7 cellular contexts compared by ENCODE assay signal in the genomic region with DNA sequence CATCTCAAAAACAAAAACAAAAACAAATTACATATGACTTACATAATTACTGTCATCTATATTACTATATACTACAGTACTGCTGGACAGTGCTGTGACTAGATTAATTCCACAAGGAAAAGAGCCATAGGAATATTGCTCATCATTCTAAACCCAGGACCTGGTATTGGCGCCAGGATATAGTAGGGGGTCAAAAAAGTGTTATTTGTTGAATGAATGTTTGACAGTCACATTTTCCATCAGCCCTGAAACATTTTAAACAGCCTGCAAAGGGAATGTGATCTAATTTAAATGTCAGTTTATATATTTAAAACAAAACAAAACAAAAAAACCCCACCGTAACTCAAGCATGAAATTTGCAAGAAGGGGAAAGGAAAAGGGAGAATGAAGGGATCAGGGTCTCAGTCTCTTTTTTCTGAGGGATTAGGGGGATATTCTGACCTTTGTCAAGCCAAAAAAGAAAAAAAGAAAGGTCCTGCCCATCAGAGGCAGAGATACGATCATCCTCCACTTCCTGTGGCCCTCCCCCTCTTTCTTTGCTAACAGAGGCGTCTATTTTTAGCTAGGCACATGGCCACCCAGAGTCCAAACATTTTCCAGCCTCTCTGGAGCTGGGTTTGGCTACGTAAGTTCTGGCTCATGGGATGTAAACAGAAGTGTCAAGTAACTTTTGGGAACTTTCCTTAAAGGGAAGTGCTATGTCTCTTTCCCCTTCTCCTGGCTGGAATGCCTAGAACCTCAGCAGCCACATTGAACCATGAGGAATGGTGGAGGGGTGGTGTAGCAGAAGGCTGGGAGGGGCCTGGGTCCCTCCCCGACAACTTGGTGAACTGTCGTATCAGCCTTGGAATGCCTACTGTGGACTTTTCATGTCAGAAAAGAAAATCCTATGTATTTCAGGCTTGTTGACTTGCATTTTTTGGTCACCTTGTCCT. TPM values are rescaled to one million over a fixed set of nuclear protein-coding genes. Genes with fewer than 3 reads are reported as not detected.
DNase-seq lines count a peak whose midpoint lies in the region; ATAC-seq, FAIRE-seq and TF ChIP-seq lines count a peak whose summit lies in the region.

No MANE protein-coding gene starts in this region.

- H3K79me2 ChIP-seq in GM23338 (replicated peaks; ENCODE audit: insufficient read depth): no peaks in the 10 kb centered on the region

- no peak overlapping the region for H3K27ac Mint-ChIP-seq in GM23338

- H3K4me3 ChIP-seq in GM23338: no peak overlapping the region

- H3K4me1 ChIP-seq in GM23338 (ENCODE audit: insufficient read depth): peaks cover 3% of the 10 kb centered on the region; the same call in 1 of the 2 replicates

- peaks cover 7% of the 10 kb centered on the region for H3K27me3 Mint-ChIP-seq in GM23338 (ENCODE audit: insufficient read depth, low read depth, poor library complexity)

- no peak overlapping the region for H2AFZ ChIP-seq in GM23338

- FAIRE-seq in endometrium (lab: Jason Lieb, UNC): peak; percentile 87

- no peaks in the 10 kb centered on the region for H3K9me2 ChIP-seq in GM23338 (ENCODE audit: insufficient read depth)

- TF ChIP-seq CTCF in GM23338 (conservative IDR thresholded peaks at IDR 0.05; ENCODE audit: low read depth in 2 of 2): no peak
- TF ChIP-seq CTCF in RWPE1 (conservative IDR thresholded peaks at IDR 0.05; ENCODE audit: low read depth): no peak

- no peak overlapping the region for H3K4me2 ChIP-seq in GM23338

- no peak; the same call in 2 of the 3 replicates for ATAC-seq in GM23338

- H3F3A ChIP-seq in GM23338 (replicated peaks; ENCODE audit: low read depth): peaks cover 5% of the 10 kb centered on the region; the same call in 1 of the 2 replicates

- DNase-seq in GM23338 (ENCODE audit: low spot score) (peak; percentile 54), RWPE1 (ENCODE audit: low spot score) (peak; percentile 59), myocyte (ENCODE audit: low read depth) (peak; percentile 95), NCI-H1092 treated with DMSO at 0.1 percent for 48 hours (lab: John Stamatoyannopoulos, UW) (no peak), NCI-H82 treated with DMSO at 0.1 percent for 48 hours (lab: John Stamatoyannopoulos, UW; ENCODE audit: unreplicated experiment) (no peak), GM19238 (ENCODE audit: insufficient read length, low spot score) (no peak)

- peaks cover 3% of the 10 kb centered on the region; the same call in 1 of the 3 replicates for H3K9me3 Mint-ChIP-seq in GM23338

- no peaks in the 10 kb centered on the region for H3K27me3 ChIP-seq in GM23338 (ENCODE audit: insufficient read depth)

- CTCF ChIA-PET in RWPE1 (lab: Yijun Ruan, JAX): interaction anchor here (0.6 to 1.2 kb wide), 3 partner anchors 58 to 137 kb away, joined by 3 to 5 read pairs (median 3); no protein-coding TSS in a partner anchor

- no peaks in the 10 kb centered on the region; the same call in 1 of the 2 replicates for H4K20me1 ChIP-seq in GM23338 (replicated peaks; ENCODE audit: insufficient read depth)

- H3K27ac ChIP-seq in GM23338 (ENCODE audit: low read depth): peak overlapping the region; percentile 8; the same call in 1 of the 2 replicates
- peak overlapping the region; percentile 72 for H3K27ac ChIP-seq in RWPE1

- POLR2A ChIA-PET in RWPE1 (lab: Yijun Ruan, JAX; ENCODE audit: low non-redundant PET): no interaction called here

- peaks cover under 1% of the 10 kb centered on the region; the same call in 1 of the 2 replicates for H3K36me3 ChIP-seq in GM23338 (ENCODE audit: insufficient read depth)

- H3K36me3 Mint-ChIP-seq in GM23338 (ENCODE audit: low read depth): peaks cover 6% of the 10 kb centered on the region; the same call in 1 of the 3 replicates

- peaks cover 12% of the 10 kb centered on the region; the same call in 2 of the 3 replicates for H3K4me1 Mint-ChIP-seq in GM23338

- H3K4me3 Mint-ChIP-seq in GM23338: no peak overlapping the region

TF ChIP-seq in GM23338, 12 proteins besides CTCF, POLR2A, EP300 and RAD21 (continues in another document):
- TF ChIP-seq JUNB (IDR thresholded peaks at IDR 0.05; ENCODE audit: unreplicated experiment) (no peak), EZH2 (IDR thresholded peaks at IDR 0.05; ENCODE audit: low read depth, unreplicated experiment) (no peak), CREB1 (CRISPR knock-in tag; IDR thresholded peaks at IDR 0.05; ENCODE audit: low read depth) (no peak), ETS1 (IDR thresholded peaks at IDR 0.05) (no peak), POLR2AphosphoS5 (IDR thresholded peaks at IDR 0.05; ENCODE audit: low read depth) (no peak), NANOG (IDR thresholded peaks at IDR 0.05; ENCODE audit: borderline replicate concordance) (no peak), ZNF331 (CRISPR knock-in tag; IDR thresholded peaks at IDR 0.05; ENCODE audit: low read depth) (no peak), STAT1 (IDR thresholded peaks at IDR 0.05; ENCODE audit: unreplicated experiment) (no peak), EZH2phosphoT487 (IDR thresholded peaks at IDR 0.05; ENCODE audit: unreplicated experiment) (no peak), ZNF114 (CRISPR knock-in tag; IDR thresholded peaks at IDR 0.05) (no peak)
- TF ChIP-seq, protein P1, sequence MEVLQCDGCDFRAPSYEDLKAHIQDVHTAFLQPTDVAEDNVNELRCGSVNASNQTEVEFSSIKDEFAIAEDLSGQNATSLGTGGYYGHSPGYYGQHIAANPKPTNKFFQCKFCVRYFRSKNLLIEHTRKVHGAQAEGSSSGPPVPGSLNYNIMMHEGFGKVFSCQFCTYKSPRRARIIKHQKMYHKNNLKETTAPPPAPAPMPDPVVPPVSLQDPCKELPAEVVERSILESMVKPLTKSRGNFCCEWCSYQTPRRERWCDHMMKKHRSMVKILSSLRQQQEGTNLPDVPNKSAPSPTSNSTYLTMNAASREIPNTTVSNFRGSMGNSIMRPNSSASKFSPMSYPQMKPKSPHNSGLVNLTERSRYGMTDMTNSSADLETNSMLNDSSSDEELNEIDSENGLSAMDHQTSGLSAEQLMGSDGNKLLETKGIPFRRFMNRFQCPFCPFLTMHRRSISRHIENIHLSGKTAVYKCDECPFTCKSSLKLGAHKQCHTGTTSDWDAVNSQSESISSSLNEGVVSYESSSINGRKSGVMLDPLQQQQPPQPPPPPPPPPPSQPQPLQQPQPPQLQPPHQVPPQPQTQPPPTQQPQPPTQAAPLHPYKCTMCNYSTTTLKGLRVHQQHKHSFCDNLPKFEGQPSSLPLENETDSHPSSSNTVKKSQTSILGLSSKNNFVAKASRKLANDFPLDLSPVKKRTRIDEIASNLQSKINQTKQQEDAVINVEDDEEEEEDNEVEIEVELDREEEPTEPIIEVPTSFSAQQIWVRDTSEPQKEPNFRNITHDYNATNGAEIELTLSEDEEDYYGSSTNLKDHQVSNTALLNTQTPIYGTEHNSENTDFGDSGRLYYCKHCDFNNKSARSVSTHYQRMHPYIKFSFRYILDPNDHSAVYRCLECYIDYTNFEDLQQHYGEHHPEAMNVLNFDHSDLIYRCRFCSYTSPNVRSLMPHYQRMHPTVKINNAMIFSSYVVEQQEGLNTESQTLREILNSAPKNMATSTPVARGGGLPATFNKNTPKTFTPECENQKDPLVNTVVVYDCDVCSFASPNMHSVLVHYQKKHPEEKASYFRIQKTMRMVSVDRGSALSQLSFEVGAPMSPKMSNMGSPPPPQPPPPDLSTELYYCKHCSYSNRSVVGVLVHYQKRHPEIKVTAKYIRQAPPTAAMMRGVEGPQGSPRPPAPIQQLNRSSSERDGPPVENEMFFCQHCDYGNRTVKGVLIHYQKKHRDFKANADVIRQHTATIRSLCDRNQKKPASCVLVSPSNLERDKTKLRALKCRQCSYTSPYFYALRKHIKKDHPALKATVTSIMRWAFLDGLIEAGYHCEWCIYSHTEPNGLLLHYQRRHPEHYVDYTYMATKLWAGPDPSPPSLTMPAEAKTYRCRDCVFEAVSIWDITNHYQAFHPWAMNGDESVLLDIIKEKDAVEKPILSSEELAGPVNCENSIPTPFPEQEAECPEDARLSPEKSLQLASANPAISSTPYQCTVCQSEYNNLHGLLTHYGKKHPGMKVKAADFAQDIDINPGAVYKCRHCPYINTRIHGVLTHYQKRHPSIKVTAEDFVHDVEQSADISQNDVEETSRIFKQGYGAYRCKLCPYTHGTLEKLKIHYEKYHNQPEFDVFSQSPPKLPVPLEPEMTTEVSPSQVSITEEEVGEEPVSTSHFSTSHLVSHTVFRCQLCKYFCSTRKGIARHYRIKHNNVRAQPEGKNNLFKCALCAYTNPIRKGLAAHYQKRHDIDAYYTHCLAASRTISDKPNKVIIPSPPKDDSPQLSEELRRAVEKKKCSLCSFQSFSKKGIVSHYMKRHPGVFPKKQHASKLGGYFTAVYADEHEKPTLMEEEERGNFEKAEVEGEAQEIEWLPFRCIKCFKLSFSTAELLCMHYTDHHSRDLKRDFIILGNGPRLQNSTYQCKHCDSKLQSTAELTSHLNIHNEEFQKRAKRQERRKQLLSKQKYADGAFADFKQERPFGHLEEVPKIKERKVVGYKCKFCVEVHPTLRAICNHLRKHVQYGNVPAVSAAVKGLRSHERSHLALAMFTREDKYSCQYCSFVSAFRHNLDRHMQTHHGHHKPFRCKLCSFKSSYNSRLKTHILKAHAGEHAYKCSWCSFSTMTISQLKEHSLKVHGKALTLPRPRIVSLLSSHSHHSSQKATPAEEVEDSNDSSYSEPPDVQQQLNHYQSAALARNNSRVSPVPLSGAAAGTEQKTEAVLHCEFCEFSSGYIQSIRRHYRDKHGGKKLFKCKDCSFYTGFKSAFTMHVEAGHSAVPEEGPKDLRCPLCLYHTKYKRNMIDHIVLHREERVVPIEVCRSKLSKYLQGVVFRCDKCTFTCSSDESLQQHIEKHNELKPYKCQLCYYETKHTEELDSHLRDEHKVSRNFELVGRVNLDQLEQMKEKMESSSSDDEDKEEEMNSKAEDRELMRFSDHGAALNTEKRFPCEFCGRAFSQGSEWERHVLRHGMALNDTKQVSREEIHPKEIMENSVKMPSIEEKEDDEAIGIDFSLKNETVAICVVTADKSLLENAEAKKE (CRISPR knock-in tag; IDR thresholded peaks at IDR 0.05): no peak

RNA-seq across cellular contexts. Expression of gene DLG5, which starts 44.6 kb away (rescaled TPM):
- total RNA-seq in GM23338 (2014; rRNA removed; shearing (Covaris generic)): 50.8 and 66.6 TPM in 2 replicates
- polyA plus RNA-seq in GM23338 (2016; fragmentation: Nextera tagmentation; extraction: Ambion mirVana): 6.0 and 7.4 TPM in 2 replicates
- total RNA-seq in myocyte: 12.2 and 15.1 TPM in 2 replicates
- 33.7 TPM for polyA plus RNA-seq in myocyte (2012)

RNA-seq across cellular contexts. Expression of gene POLR3A, which starts 58.2 kb away (rescaled TPM):
- total RNA-seq in GM23338 (2014; rRNA removed; shearing (Covaris generic)): 35.5 and 37.2 TPM in 2 replicates
- 10.5 and 11.6 TPM in 2 replicates for polyA plus RNA-seq in GM23338 (2016; fragmentation: Nextera tagmentation; extraction: Ambion mirVana)
- 12.7 and 13.2 TPM in 2 replicates for total RNA-seq in myocyte
- polyA plus RNA-seq in myocyte (2012): 10.2 TPM

Comparison
In these comparisons a context has a peak if more than half of its experiments do, and no peak if none do; other contexts are left out.
1. DNase-seq: peak in GM23338 (single experiment), RWPE1 (single experiment) and myocyte (single experiment); none in NCI-H1092 treated with DMSO at 0.1 percent for 48 hours (single experiment), NCI-H82 treated with DMSO at 0.1 percent for 48 hours (single experiment) and GM19238 (single experiment).